ENCODE assay signal across 30 cellular contexts in genomic region chr6:154672086-154672485, GRCh38.
"Had no signal": no experiment of that assay in that cellular context is flagged by ENCODE, and none has a peak within 500 bp of the region (broad histone marks: within the 10 kb centered on the region; RNA-seq: fewer than 3 reads in every experiment).

No MANE protein-coding gene starts in this region.

- H3K27ac ChIP-seq: ascending aorta, cardiac muscle cell, Peyer's patch, SJSA1 had no signal

- H3K4me1 ChIP-seq: ascending aorta, Peyer's patch, SJSA1 had no signal

- H3K36me3 ChIP-seq: ascending aorta, cardiac muscle cell, MG63, Peyer's patch, SJSA1 had no signal

- DNase-seq: activated CD4-positive, alpha-beta T cell treated with anti-CD3 and anti-CD28 coated beads for 36 hours; activated CD4-positive, alpha-beta T cell treated with anti-CD3 and anti-CD28 coated beads, Interleukin-2, amount 10 ng/mL, durations not matched to agents 7 days and 5 days; activated CD4-positive, alpha-beta T cell treated with anti-CD3 and anti-CD28 coated beads, Interleukin-2, amount 50 U/mL, for 48 hours; activated CD8-positive, alpha-beta T cell treated with anti-CD3 and anti-CD28 coated beads, Interleukin-2, amount 10 ng/mL, durations not matched to agents 7 days and 5 days; activated gamma-delta T cell; activated naive CD4-positive, alpha-beta T cell treated with Interleukin-2 at 50 U/mL for 16 hours; activated naive CD8-positive, alpha-beta T cell treated with anti-CD3 and anti-CD28 coated beads, Interleukin-2, amount 10 ng/mL, durations not matched to agents 7 days and 5 days; activated T-cell treated with anti-CD3 and anti-CD28 coated beads, Interleukin-2, amount 50 U/mL, for 24 hours; amygdala; Kasumi-1; KG1; MG63; NCI-H1048; NCI-H1105 treated with DMSO at 0.1 percent for 48 hours; NCI-H1436; NCI-H1694; NCI-H2081; NCI-H345; NCI-H69; NCI-H82; PC-3; Peyer's patch; RPMI8226; SHP77 treated with DMSO at 0.1 percent for 48 hours; SK-N-SH had no signal

- H3K4me3 ChIP-seq: ascending aorta, cardiac muscle cell, MG63, Peyer's patch, SJSA1 had no signal

- H3K27me3 ChIP-seq: ascending aorta, cardiac muscle cell, MG63, Peyer's patch, SJSA1 had no signal

- H3K9me3 ChIP-seq: ascending aorta, MG63, Peyer's patch, SJSA1, SK-N-SH had no signal

- ATAC-seq: activated CD4-positive, alpha-beta T cell treated with anti-CD3 and anti-CD28 coated beads for 36 hours; activated CD4-positive, CD25-positive, alpha-beta regulatory T cell treated with anti-CD3 and anti-CD28 coated beads, Interleukin-2, amount 50 U/mL, for 24 hours; activated CD8-positive, alpha-beta T cell treated with anti-CD3 and anti-CD28 coated beads, Interleukin-2, amount 10 ng/mL, durations not matched to agents 7 days and 5 days; PC-3; WTC11 had no signal

- H3K4me2 ChIP-seq: SK-N-SH had no signal

- H3K9ac ChIP-seq: SK-N-SH had no signal
